In the genomic region with DNA sequence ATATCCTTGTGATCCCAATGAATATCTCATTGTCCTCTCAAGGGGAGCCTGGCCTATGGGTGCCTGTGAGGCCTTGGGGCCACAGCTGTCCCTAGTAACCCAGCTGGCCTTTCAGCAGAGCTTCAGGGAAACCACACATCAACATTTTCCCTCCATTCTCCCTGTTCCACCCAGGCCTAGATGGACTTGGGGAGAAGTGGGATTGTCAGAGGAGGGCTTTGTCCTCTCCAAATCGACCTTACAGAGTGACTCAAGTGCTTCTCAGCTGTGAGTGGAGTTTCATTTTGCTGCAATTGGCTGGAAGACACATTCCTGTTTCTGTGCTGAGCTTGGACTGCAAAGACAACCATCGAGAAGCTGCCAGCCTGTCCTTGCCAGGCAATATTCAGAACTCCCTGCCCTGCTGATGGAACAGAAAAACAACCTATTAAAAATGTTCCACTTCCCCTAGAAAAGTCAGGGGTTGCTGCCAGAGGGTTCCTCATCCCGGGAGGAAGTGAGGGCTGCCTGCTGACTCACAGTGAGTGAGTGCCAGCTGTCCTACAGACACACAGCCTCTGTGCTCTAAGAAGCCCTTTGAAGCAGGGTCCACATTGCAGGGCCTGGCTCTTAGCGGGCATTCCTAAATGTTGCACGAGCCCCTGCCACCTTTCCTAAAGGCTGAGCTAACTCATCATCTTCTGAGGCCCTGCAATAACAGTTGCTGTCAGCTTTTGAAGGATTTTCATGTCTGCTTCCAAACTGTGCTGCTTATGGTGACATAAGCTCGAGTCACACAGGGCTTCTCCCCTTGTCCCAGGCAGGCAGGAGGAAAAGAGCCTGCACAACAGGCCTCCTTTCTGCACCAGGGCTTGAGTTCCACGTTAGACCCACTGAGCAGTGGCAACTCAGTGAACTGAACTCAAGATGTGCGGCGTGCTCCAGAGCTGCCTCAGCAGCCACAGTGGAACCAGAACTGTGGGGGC, we compare ENCODE assay signal across 8 cellular contexts. TPM values are rescaled to one million over a fixed set of nuclear protein-coding genes. Genes with fewer than 3 reads are reported as not detected.
DNase-seq lines count a peak whose midpoint lies in the region; ATAC-seq and TF ChIP-seq lines count a peak whose summit lies in the region.

No MANE protein-coding gene starts in this region.

- DNase-seq in A673 (ENCODE audit: low spot score): peak; percentile 15
- DNase-seq in HL-60 (ENCODE audit: low read depth in 1 of 2, low spot score in 1 of 2): peak; percentile 16 to 70
- peak; percentile 62 to 86 (median 83) for DNase-seq in adrenal gland
- peak; percentile 82 for DNase-seq in left cardiac atrium
- peak; percentile 42 for DNase-seq in skeletal muscle cell (ENCODE audit: low read depth)
- DNase-seq in NCI-H1048 (lab: John Stamatoyannopoulos, UW): no peak
- DNase-seq in GM10266 (ENCODE audit: extremely low spot score): no peak
- DNase-seq in activated CD4-positive, CD25-positive, alpha-beta regulatory T cell treated with anti-CD3 and anti-CD28 coated beads, Interleukin-2, amount 50 U/mL, for 72 hours: no peak

- H3K27me3 ChIP-seq in A673 (replicated peaks; ENCODE audit: insufficient read depth, low read depth, low read length, poor library complexity) (no peaks in the 10 kb centered on the region), HL-60 (ENCODE audit: insufficient read depth, poor library complexity, severe bottlenecking) (no peaks in the 10 kb centered on the region), adrenal gland (no peaks in the 10 kb centered on the region)

- H3K36me3 ChIP-seq in A673 (ENCODE audit: insufficient read depth, low read length, poor library complexity, severe bottlenecking) (no peaks in the 10 kb centered on the region), adrenal gland (replicated peaks in 1 of 2) (no peaks in the 10 kb centered on the region)

- BruUV-seq in A673 (replicated peaks; lab: Mats Ljungman, UMichigan): no TSS peak

- WGBS in adrenal gland, 4 donors: 8 to 27% (median 26%) methylated on average over 6 to 9 of the region's 9 CpGs

- ATAC-seq in left cardiac atrium: peak; percentile 90 to 96

- peak in 1 of 2 donors; percentile 27 for TF ChIP-seq POLR2A in adrenal gland (IDR thresholded peaks at IDR 0.05)

- CTCF ChIA-PET in A673 (lab: Charles Lee): no interaction called here

- POLR2A ChIA-PET in A673 (lab: Charles Lee; ENCODE audit: low non-redundant PET): no interaction called here

- H3K9me3 ChIP-seq in A673 (ENCODE audit: low read depth, low read length, poor library complexity, severe bottlenecking): no peaks in the 10 kb centered on the region
- no peaks in the 10 kb centered on the region for H3K9me3 ChIP-seq in adrenal gland (replicated peaks in 1 of 3)

- H3K4me1 ChIP-seq in A673 (ENCODE audit: insufficient read depth, low read length, poor library complexity, severe bottlenecking) (no peaks in the 10 kb centered on the region), adrenal gland (replicated peaks in 1 of 2) (peaks cover 14 to 16% of the 10 kb centered on the region in 2 donors)

- no peak for TF ChIP-seq CTCF in A673 (conservative IDR thresholded peaks at IDR 0.05; ENCODE audit: low read depth, low read length)
- TF ChIP-seq CTCF in HL-60 (IDR thresholded peaks at IDR 0.05; ENCODE audit: insufficient read depth, low read length): no peak
- no peak for TF ChIP-seq CTCF in adrenal gland (IDR thresholded peaks at IDR 0.05)
- TF ChIP-seq CTCF in GM10266 (IDR thresholded peaks at IDR 0.05; ENCODE audit: control insufficient read depth, insufficient read depth, low read depth, missing control alignments): no peak

- H3K4me3 ChIP-seq in A673 (ENCODE audit: low read depth, low read length, poor library complexity, severe bottlenecking) (no peak overlapping the region), HL-60 (replicated peaks; ENCODE audit: insufficient read depth, low read length) (no peak overlapping the region), adrenal gland (no peak overlapping the region), skeletal muscle cell (ENCODE audit: low read depth, low read length) (no peak overlapping the region)

- intact Hi-C loops in A673 (cut with micrococcal nuclease; ENCODE audit: unreplicated experiment) (no loop called here), adrenal gland (cut with DNase I) (no loop called here), left cardiac atrium (cut with DNase I) (no loop called here)

- no peak overlapping the region for H3K27ac ChIP-seq in A673 (ENCODE audit: low read depth, low read length, poor library complexity, severe bottlenecking)
- H3K27ac ChIP-seq in HL-60 (replicated peaks): 0 out of 2 replicates have a peak overlapping the region, but pooled peaks have one; percentile 2
- peak overlapping the region in 4 of 5 donors; percentile 2 to 85 (median 80) for H3K27ac ChIP-seq in adrenal gland

RNA-seq across cellular contexts. Expression of a gene that starts 20.5 kb away (rescaled TPM):
- total RNA-seq in A673 (2021): not detected in 2 replicates
- total RNA-seq in adrenal gland: not detected
- not detected for polyA plus RNA-seq in adrenal gland
- total RNA-seq in left cardiac atrium: not detected

RNA-seq across cellular contexts. Expression of a gene that starts 42.8 kb away (rescaled TPM):
- 7.0 and 9.8 TPM in 2 replicates for total RNA-seq in A673 (2021)
- total RNA-seq in adrenal gland: 10 to 100 TPM; 11.4 to 29.6 (median 15.5) TPM
- polyA plus RNA-seq in adrenal gland: 10 to 100 TPM in 2 of 3 donors, 1 to 10 TPM in 1; 6.8 to 20.5 (median 19.1) TPM
- total RNA-seq in left cardiac atrium: 1 to 10 TPM; 8.2 to 8.7 TPM

Comparison
In these comparisons a context has a peak if more than half of its experiments do, and no peak if none do; other contexts are left out.
1. DNase-seq: peak in A673 (single experiment), HL-60 (2 of 2), adrenal gland (7 of 7), left cardiac atrium (single experiment) and skeletal muscle cell (single experiment); none in NCI-H1048 (single experiment), GM10266 (single experiment) and activated CD4-positive, CD25-positive, alpha-beta regulatory T cell treated with anti-CD3 and anti-CD28 coated beads, Interleukin-2, amount 50 U/mL, for 72 hours (single experiment).